In the genomic region with DNA sequence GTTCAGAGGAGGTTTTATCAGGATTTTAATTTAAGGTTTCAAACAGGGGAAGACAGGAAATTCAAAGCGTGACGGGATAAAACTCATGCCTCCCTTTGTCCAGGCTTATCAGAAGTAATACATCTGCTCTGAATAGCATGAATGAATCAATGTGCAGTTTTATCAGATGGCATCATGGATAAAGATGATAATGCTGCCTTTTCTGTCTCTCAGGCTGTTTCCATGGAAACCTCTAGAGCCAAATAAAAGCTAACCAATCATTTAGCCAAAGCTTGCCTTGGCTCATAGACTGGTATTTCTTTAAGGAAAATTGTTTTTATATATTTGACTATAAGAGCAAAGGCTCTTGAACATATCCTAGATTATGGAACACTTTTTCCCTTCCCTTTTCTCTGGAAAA, we compare ENCODE assay signal across 17 cellular contexts.
"Had no signal": no experiment of that assay in that cellular context is flagged by ENCODE, and none has a peak within 500 bp of the region (broad histone marks: within the 10 kb centered on the region; RNA-seq: fewer than 3 reads in every experiment).

No MANE protein-coding gene starts in this region.

- H3K9me3 ChIP-seq: ascending aorta, heart right ventricle, neutrophil, stomach had no signal

- H3K4me3 Mint-ChIP-seq: activated T-cell treated with anti-CD3 and anti-CD28 coated beads, Interleukin-2, amount 50 U/mL, for 72 hours; natural killer cell had no signal

- ATAC-seq: activated T-cell treated with anti-CD3 and anti-CD28 coated beads, Interleukin-2, amount 50 U/mL, for 72 hours; esophagus mucosa; heart right ventricle; natural killer cell; sciatic nerve had no signal

- H3K27ac ChIP-seq: ascending aorta, heart right ventricle, neutrophil, stomach had no signal

- H3K27me3 ChIP-seq: ascending aorta, heart right ventricle, neutrophil, stomach had no signal

- H3K27ac Mint-ChIP-seq: activated T-cell treated with anti-CD3 and anti-CD28 coated beads, Interleukin-2, amount 50 U/mL, for 72 hours; natural killer cell had no signal

- DNase-seq: activated CD4-positive, alpha-beta T cell treated with anti-CD3 and anti-CD28 coated beads, Interleukin-2, amount 50 U/mL, for 4 hours; activated effector memory CD4-positive, alpha-beta T cell treated with anti-CD3 and anti-CD28 coated beads, Interleukin-2, amount 50 U/mL, for 16 hours; activated naive CD4-positive, alpha-beta T cell treated with anti-CD3 and anti-CD28 coated beads, Interleukin-2, amount 50 U/mL, for 16 hours; activated T-cell treated with anti-CD3 and anti-CD28 coated beads, Interleukin-2, amount 50 U/mL, for 72 hours; cerebellar nuclear complex; cortex of kidney; effector CD4-positive, alpha-beta T cell; heart right ventricle; natural killer cell; stimulated activated CD4-positive, alpha-beta T cell treated with anti-CD3 and anti-CD28 coated beads, Interleukin-4, amount 100 ng/mL, for 1 hour; stomach; trophoblast cell had no signal

- H3K4me3 ChIP-seq: ascending aorta, heart right ventricle, smooth muscle cell, stomach had no signal
